Comparison of ENCODE assay signal across 8 cellular contexts in the genomic region with DNA sequence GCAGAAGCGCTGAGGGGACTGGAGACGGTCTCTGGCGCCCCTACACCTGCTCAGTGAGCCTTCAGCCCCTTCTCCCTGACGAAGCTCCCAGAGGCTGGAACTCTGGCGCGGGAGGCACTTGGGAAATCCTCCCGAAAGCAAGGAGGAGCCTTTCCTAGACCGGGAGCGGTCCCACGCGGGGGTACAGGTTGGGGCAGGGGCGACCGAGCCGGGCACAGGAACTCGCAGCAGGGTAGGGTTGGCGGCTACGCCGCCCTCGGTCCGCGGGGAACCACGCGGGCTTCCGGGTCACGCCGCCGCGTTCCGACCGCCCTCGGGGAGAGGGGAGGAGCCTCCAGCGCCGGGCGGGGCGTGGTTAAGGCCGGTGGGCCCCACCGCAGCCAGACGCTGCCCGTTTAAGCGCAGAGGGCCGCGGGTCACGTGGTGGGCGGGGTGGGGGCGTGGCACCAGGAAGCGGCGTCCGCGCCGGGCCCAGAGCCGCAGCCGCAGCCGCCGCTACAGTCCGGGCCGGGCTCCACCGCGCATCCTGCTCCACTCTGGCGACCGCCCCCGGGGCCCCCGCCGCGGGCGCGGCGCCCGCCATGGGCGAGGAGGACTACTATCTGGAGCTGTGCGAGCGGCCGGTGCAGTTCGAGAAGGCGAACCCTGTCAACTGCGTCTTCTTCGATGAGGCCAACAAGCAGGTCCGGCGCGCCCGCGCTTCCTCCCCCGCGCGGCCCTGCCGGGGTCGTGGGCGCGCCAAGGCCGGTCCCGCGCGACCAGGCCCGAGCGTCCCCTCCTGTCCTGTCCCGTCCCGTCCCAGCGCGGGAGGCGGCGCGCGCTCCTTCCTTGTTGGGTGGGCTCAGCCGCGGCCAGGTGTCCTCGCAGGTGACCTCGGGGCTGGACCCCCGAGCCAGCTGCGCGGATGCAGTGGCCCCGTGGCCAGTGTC. TPM values are rescaled to one million over a fixed set of nuclear protein-coding genes. Genes with fewer than 3 reads are reported as not detected.
DNase-seq lines count a peak whose midpoint lies in the region; ATAC-seq and TF ChIP-seq lines count a peak whose summit lies in the region.

A gene (plus strand): TSS at position 474 of the 929 bp plus-strand sequence. CDS start 108 bp downstream, at position 582.

- in situ Hi-C loops in mammary epithelial cell (cut with MboI; ENCODE audit: low sequenced_read_pairs in 2 of 2): no loop called here

- H4K20me1 ChIP-seq in mammary epithelial cell (ENCODE audit: insufficient read depth, low read length) (no peaks in the 10 kb centered on the region), smooth muscle cell (ENCODE audit: low read depth) (peaks cover 6% of the 10 kb centered on the region)

- H3K9me3 ChIP-seq in AG04450 (ENCODE audit: control insufficient read depth, insufficient read depth, low read length): no peaks in the 10 kb centered on the region
- no peaks in the 10 kb centered on the region for H3K9me3 ChIP-seq in mammary epithelial cell (replicated peaks; ENCODE audit: insufficient read depth, low read length)
- no peaks in the 10 kb centered on the region for H3K9me3 ChIP-seq in smooth muscle cell (replicated peaks; ENCODE audit: low read depth)

- BruUV-seq in mammary epithelial cell (replicated peaks; lab: Mats Ljungman, UMichigan): no TSS peak

- no peaks in the 10 kb centered on the region for H3F3A ChIP-seq in smooth muscle cell (ENCODE audit: low read depth)

- POLR2A ChIA-PET in AG04450 (lab: Yijun Ruan, JAX): interaction anchor here (0.6 kb wide), 1 partner anchor 21 kb away, joined by 3 read pairs; no protein-coding TSS in a partner anchor

- H2AFZ ChIP-seq in mammary epithelial cell (ENCODE audit: low read depth, low read length): peak within 1 kb of the TSS; percentile 97
- H2AFZ ChIP-seq in smooth muscle cell (ENCODE audit: low read depth): peak within 1 kb of the TSS; percentile 98

- H3K79me2 ChIP-seq in mammary epithelial cell (ENCODE audit: insufficient read depth, low read length) (peaks cover 40% of the 10 kb centered on the region), smooth muscle cell (ENCODE audit: low read depth) (peaks cover 20% of the 10 kb centered on the region)

- intact Hi-C loops in mammary epithelial cell (cut with micrococcal nuclease): loop anchor here (1.0 to 10.0 kb wide), 3 partner anchors 369 to 705 kb away; a partner anchor contains a TSS

- DNase-seq in AG04450 (ENCODE audit: low read depth, low spot score) (peak; percentile 78), NCI-H2196 treated with DMSO at 0.1 percent for 48 hours (lab: John Stamatoyannopoulos, UW; ENCODE audit: unreplicated experiment) (peak; percentile 89), mammary epithelial cell (peak; percentile 90), iPS-NIHi7 (ENCODE audit: extremely low spot score) (peak; percentile 95), smooth muscle cell (lab: John Stamatoyannopoulos, UW; ENCODE audit: unreplicated experiment) (peak; percentile 93)

- H3K4me3 ChIP-seq in AG04450 (ENCODE audit: low read depth, low read length) (peak within 1 kb of the TSS; percentile 83), WI38 (ENCODE audit: low read depth, low read length) (peak within 1 kb of the TSS; percentile 87), mammary epithelial cell (replicated peaks in 1 of 3; ENCODE audit: insufficient read depth in 1 of 3, low read depth in 2 of 3, low read length in 3 of 3) (peak within 1 kb of the TSS; percentile 75 to 87 (median 83)), smooth muscle cell (peak within 1 kb of the TSS; percentile 76)

- H3K36me3 ChIP-seq in mammary epithelial cell (ENCODE audit: insufficient read depth, low read length): no peaks in the 10 kb centered on the region
- H3K36me3 ChIP-seq in smooth muscle cell (ENCODE audit: low read depth): peaks cover 5% of the 10 kb centered on the region

- peak within 1 kb of the TSS; percentile 11 for H3K27ac ChIP-seq in AG04450 (ENCODE audit: low read depth, low read length)
- H3K27ac ChIP-seq in mammary epithelial cell (ENCODE audit: insufficient read depth, low read depth, low read length): peak within 1 kb of the TSS; percentile 67
- peak within 1 kb of the TSS; percentile 68 for H3K27ac ChIP-seq in smooth muscle cell (ENCODE audit: low read depth)

- WGBS in mammary epithelial cell (ENCODE audit: low coverage, missing lambda C conversion rate): under 1% methylated on average over 24 of the region's 110 CpGs
- under 1% methylated on average over 62 of the region's 110 CpGs for WGBS in smooth muscle cell (ENCODE audit: low lambda C conversion rate)

- peak within 1 kb of the TSS; percentile 94 for H3K4me2 ChIP-seq in mammary epithelial cell (ENCODE audit: insufficient read depth, low read depth, low read length)
- peak within 1 kb of the TSS; percentile 98 for H3K4me2 ChIP-seq in smooth muscle cell

- peak within 1 kb of the TSS; percentile 76 for H3K9ac ChIP-seq in mammary epithelial cell (ENCODE audit: insufficient read depth, low read length)
- peak within 1 kb of the TSS; percentile 84 for H3K9ac ChIP-seq in smooth muscle cell (ENCODE audit: low read depth)

- TF ChIP-seq CTCF in AG04450 (IDR thresholded peaks at IDR 0.05; ENCODE audit: low read depth, low read length): no peak; the same call in 1 of the 2 replicates
- no peak for TF ChIP-seq CTCF in WI38 (IDR thresholded peaks at IDR 0.05; ENCODE audit: low read depth, low read length)
- peak in 1 of 2 donors; percentile 21 for TF ChIP-seq CTCF in mammary epithelial cell (conservative IDR thresholded peaks at IDR 0.05 in 1 of 2, IDR thresholded peaks at IDR 0.05 in 1 of 2; ENCODE audit: extremely low read depth in 1 of 2, insufficient read depth in 1 of 2, low read depth in 1 of 2, low read length in 2 of 2)
- TF ChIP-seq CTCF in smooth muscle cell (IDR thresholded peaks at IDR 0.05; ENCODE audit: borderline replicate concordance, insufficient read depth, poor library complexity, severe bottlenecking): no peak

- H3K27me3 ChIP-seq in AG04450 (ENCODE audit: control insufficient read depth, insufficient read depth, low read length) (no peaks in the 10 kb centered on the region), mammary epithelial cell (ENCODE audit: insufficient read depth, low read length) (no peaks in the 10 kb centered on the region), smooth muscle cell (ENCODE audit: low read depth) (no peaks in the 10 kb centered on the region)

- dilution Hi-C loops in mammary epithelial cell (cut with HindIII; ENCODE audit: low sequenced_read_pairs): no loop called here

- peaks cover 15% of the 10 kb centered on the region for H3K4me1 ChIP-seq in mammary epithelial cell (ENCODE audit: insufficient read depth, low read length)
- peaks cover 22% of the 10 kb centered on the region for H3K4me1 ChIP-seq in smooth muscle cell (ENCODE audit: low read depth)

- ATAC-seq in GM18868 (IDR thresholded peaks at IDR 0.05; ENCODE audit: unreplicated experiment) (peak; percentile 71), HG03103 (IDR thresholded peaks at IDR 0.05; ENCODE audit: low read depth, unreplicated experiment) (peak; percentile 68)

- CTCF ChIA-PET in AG04450 (lab: Charles Lee): interaction anchor here (0.6 to 1.5 kb wide), 4 partner anchors 14 to 200 kb away, joined by 3 read pairs; no protein-coding TSS in a partner anchor
- CTCF ChIA-PET in mammary epithelial cell (lab: Charles Lee; ENCODE audit: low non-redundant PET): no interaction called here

RNA-seq across cellular contexts. Expression of the gene that starts here (rescaled TPM):
- 16.3 and 18.1 TPM in 2 replicates for polyA plus RNA-seq in AG04450 (2011; rRNA removed)
- polyA minus RNA-seq in AG04450 (2011; rRNA and poly(A)+ RNA removed): 11.4 and 18.6 TPM in 2 replicates
- 10 to 100 TPM; 29.8 to 33.3 TPM for total RNA-seq in mammary epithelial cell
- polyA plus RNA-seq in mammary epithelial cell: 20.2 TPM
- polyA minus RNA-seq in mammary epithelial cell: 55.0 TPM
- total RNA-seq in smooth muscle cell: 13.2 and 20.7 TPM in 2 replicates
- polyA plus RNA-seq in smooth muscle cell: 10.0 and 20.6 TPM in 2 replicates

Comparison
In these comparisons a context has a peak if more than half of its experiments do, and no peak if none do; other contexts are left out.
1. Peak in every context shown above with its lines: DNase-seq, ATAC-seq, H3K4me3 ChIP-seq and H3K27ac ChIP-seq.
2. H3K27ac ChIP-seq: peak in every context shown above with its lines; median percentile 68 in smooth muscle cell; 67 in mammary epithelial cell; 11 in AG04450.